Comparison of ENCODE assay signal across 9 cellular contexts in the genomic region with DNA sequence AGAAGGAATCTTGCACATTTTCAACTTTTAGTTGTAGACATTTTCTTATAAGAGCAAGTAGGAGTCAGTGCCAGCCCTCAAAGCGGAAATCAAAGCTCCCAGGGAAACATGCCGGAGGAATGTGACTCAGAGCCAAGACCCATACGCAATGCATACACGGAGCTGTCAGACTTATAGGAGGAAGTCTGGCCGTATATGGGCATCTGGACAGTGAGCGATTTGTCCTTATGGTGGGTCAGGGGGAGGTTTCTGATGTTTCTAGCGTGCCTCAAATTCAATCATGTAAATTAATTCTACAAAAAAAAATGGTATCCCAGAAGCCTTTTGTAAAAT. TPM values are rescaled to one million over a fixed set of nuclear protein-coding genes. Genes with fewer than 3 reads are reported as not detected.
A peak's percentile ranks its signal among the peaks of the same experiment; 100 is the strongest.
DNase-seq lines count a peak whose midpoint lies in the region; ATAC-seq, FAIRE-seq and TF ChIP-seq lines count a peak whose summit lies in the region.
"Had no signal": no experiment of that assay in that cellular context is flagged by ENCODE, and none has a peak within 500 bp of the region (broad histone marks: within the 10 kb centered on the region; RNA-seq: fewer than 3 reads in every experiment).

No MANE protein-coding gene starts in this region.

- TF ChIP-seq EP300 in H1 (IDR thresholded peaks at IDR 0.05; ENCODE audit: borderline replicate concordance in 1 of 2, low read depth in 2 of 2, low read length in 2 of 2): no peak

- no peak overlapping the region for H3K4ac ChIP-seq in H1 (replicated peaks; ENCODE audit: insufficient read length, low read depth, low read length)

- H2AK5ac ChIP-seq in H1 (ENCODE audit: low read depth, low read length): no peak overlapping the region

- H3K18ac ChIP-seq in H1 (ENCODE audit: extremely low read depth, low read length): peak overlapping the region; percentile 4; the same call in 1 of the 2 replicates

- no peaks in the 10 kb centered on the region for H3K9me3 ChIP-seq in H1 (ENCODE audit: insufficient read depth in 2 of 2, low read depth in 1 of 2, low read length in 1 of 2)
- H3K9me3 ChIP-seq in mucosa of rectum (ENCODE audit: control insufficient read depth in 2 of 2, low read length in 2 of 2): no peaks in the 10 kb centered on the region

- CTCF ChIA-PET in H1 (lab: Charles Lee; ENCODE audit: partially characterized antibody): interaction anchor here (0.6 to 3.2 kb wide), 5 partner anchors 31 to 325 kb away, joined by 3 to 20 read pairs (median 4); no protein-coding TSS in a partner anchor

- H3K27ac ChIP-seq in H1 (ENCODE audit: low read depth, low read length) (no peak overlapping the region), mucosa of rectum (ENCODE audit: low read depth in 2 of 2, low read length in 2 of 2) (peak overlapping the region; percentile 19 to 84), substantia nigra (ENCODE audit: low read depth, low read length, poor library complexity, severe bottlenecking) (no peak overlapping the region)

- H2BK15ac ChIP-seq in H1 (ENCODE audit: low read length): no peak overlapping the region

- H3K36me3 ChIP-seq in H1 (ENCODE audit: control insufficient read depth in 2 of 4, insufficient read depth in 4 of 4, low read length in 3 of 4) (peaks cover 0 to 7% (median 1%) of the 10 kb centered on the region in 4 experiments; a peak in 3 of 8 replicates), mucosa of rectum (ENCODE audit: control insufficient read depth in 2 of 2, insufficient read depth in 2 of 2, low read length in 2 of 2) (no peaks in the 10 kb centered on the region)

- POLR2A ChIA-PET in H1 (lab: Charles Lee; ENCODE audit: partially characterized antibody): interaction anchor here (0.7 to 0.8 kb wide), 5 partner anchors 13 to 312 kb away, joined by 3 to 5 read pairs (median 4); no protein-coding TSS in a partner anchor

- H3K4me1 ChIP-seq in H1 (replicated peaks in 1 of 4; ENCODE audit: control insufficient read depth in 3 of 4, insufficient read depth in 4 of 4, low read length in 3 of 4) (peaks cover 15 to 33% (median 22%) of the 10 kb centered on the region in 4 experiments), mucosa of rectum (ENCODE audit: control insufficient read depth in 2 of 2, insufficient read depth in 2 of 2, low read length in 2 of 2) (peaks cover 14 to 63% of the 10 kb centered on the region in 2 donors)

- H3K4me3 ChIP-seq in H1 (ENCODE audit: extremely low read depth in 1 of 4, insufficient read depth in 2 of 4, low read depth in 3 of 4, low read length in 4 of 4): no peak overlapping the region; a peak in 1 of 8 replicates
- peak overlapping the region; percentile 24 to 51 for H3K4me3 ChIP-seq in mucosa of rectum (ENCODE audit: low read length in 2 of 2)

- H3K23me2 ChIP-seq in H1 (ENCODE audit: low read depth, low read length): peaks cover 8% of the 10 kb centered on the region

- H2BK120ac ChIP-seq in H1 (replicated peaks; ENCODE audit: low read depth, low read length): no peak overlapping the region

- no peak overlapping the region for H4K8ac ChIP-seq in H1 (ENCODE audit: extremely low read depth, insufficient read depth, low read length)

- no peak overlapping the region for H3K9ac ChIP-seq in H1 (replicated peaks in 1 of 4; ENCODE audit: extremely low read depth in 1 of 4, low read depth in 3 of 4, low read length in 3 of 4)
- H3K9ac ChIP-seq in mucosa of rectum (ENCODE audit: low read depth in 1 of 2, low read length in 2 of 2): peak overlapping the region in 1 of 2 donors; percentile 14

- H2BK12ac ChIP-seq in H1 (ENCODE audit: low read depth, low read length): no peak overlapping the region; the same call in 1 of the 2 replicates

- H4K91ac ChIP-seq in H1 (replicated peaks; ENCODE audit: insufficient read length, low read length): no peak overlapping the region

- H4K20me1 ChIP-seq in H1 (replicated peaks in 1 of 2; ENCODE audit: control insufficient read depth in 1 of 2, insufficient read depth in 2 of 2, low read length in 2 of 2): peaks cover 6% of the 10 kb centered on the region in 2 experiments

- TF ChIP-seq RAD21 in H1 (IDR thresholded peaks at IDR 0.05 in 1 of 2, conservative IDR thresholded peaks at IDR 0.05 in 1 of 2; ENCODE audit: low read depth in 2 of 2, low read length in 2 of 2): no peak

- TF ChIP-seq CTCF in H1 (IDR thresholded peaks at IDR 0.05; ENCODE audit: control extremely low read depth in 1 of 3, insufficient read depth in 1 of 3, low read depth in 1 of 3, low read length in 3 of 3): no peak

- H3K79me2 ChIP-seq in H1 (ENCODE audit: control insufficient read depth in 1 of 2, insufficient read depth in 2 of 2, low read length in 2 of 2): peaks cover 0 to 17% of the 10 kb centered on the region in 2 experiments; a peak in 1 of 4 replicates

- no peak overlapping the region for H3K14ac ChIP-seq in H1 (ENCODE audit: insufficient read length)

- peak overlapping the region; percentile 64 for H4K5ac ChIP-seq in H1 (ENCODE audit: insufficient read length, low read depth, low read length)

- 83% methylated on average over 7 of the region's 7 CpGs; no CpG with 5 or more reads in 1 of the 2 experiments for WGBS in H1 (ENCODE audit: extremely low coverage in 1 of 2, insufficient coverage in 1 of 2, insufficient read length in 1 of 2, insufficient replicate concordance in 2 of 2, low coverage in 1 of 2, low lambda C conversion rate in 2 of 2, missing lambda C conversion rate in 1 of 2), 2 experiments

- no peak overlapping the region for H2BK20ac ChIP-seq in H1 (ENCODE audit: low read length)

- no peak overlapping the region for H3K23ac ChIP-seq in H1 (ENCODE audit: insufficient read length)

- H3K27me3 ChIP-seq in H1 (replicated peaks in 1 of 4; ENCODE audit: control insufficient read depth in 3 of 4, extremely low read depth in 1 of 4, insufficient read depth in 3 of 4, low read length in 3 of 4) (no peaks in the 10 kb centered on the region), mucosa of rectum (ENCODE audit: control insufficient read depth in 2 of 2, insufficient read depth in 2 of 2, low read length in 2 of 2) (no peaks in the 10 kb centered on the region)

- DNase-seq in 8988T (peak; percentile 67), MV-4-11 (lab: John Stamatoyannopoulos, UW) (peak; percentile 70), H1 (ENCODE audit: low read depth in 1 of 2, low spot score in 2 of 2) (no peak), substantia nigra (lab: John Stamatoyannopoulos, UW) (no peak), midbrain (lab: John Stamatoyannopoulos, UW) (no peak)
- no peak for DNase-seq in stimulated activated CD4-positive, alpha-beta T cell treated with anti-CD3 and anti-CD28 coated beads, Interleukin-2, amount 100 ng/mL, for 48 hours
- DNase-seq: NCI-H510A treated with DMSO at 0.1 percent for 48 hours had no signal

- no peak overlapping the region for H2AFZ ChIP-seq in H1 (ENCODE audit: low read length)

- no peak for FAIRE-seq in H1 (lab: Jason Lieb, UNC)

- no peaks in the 10 kb centered on the region; the same call in 1 of the 2 replicates for H3K79me1 ChIP-seq in H1 (ENCODE audit: low read depth, low read length)

- no peak overlapping the region for H3K56ac ChIP-seq in H1 (replicated peaks; ENCODE audit: insufficient read length, low read depth, low read length)

- TF ChIP-seq POLR2A in H1 (IDR thresholded peaks at IDR 0.05; ENCODE audit: control extremely low read depth in 1 of 2, low read depth in 2 of 2, low read length in 2 of 2): no peak

- no peak for ATAC-seq in GM21737 (IDR thresholded peaks at IDR 0.05; ENCODE audit: unreplicated experiment)

- no peak overlapping the region for H2BK5ac ChIP-seq in H1 (ENCODE audit: low read depth, low read length)

- peak overlapping the region in 1 of 2 experiments; percentile 6; a peak in 1 of 4 replicates for H3K4me2 ChIP-seq in H1 (ENCODE audit: insufficient read depth in 1 of 2, low read depth in 2 of 2, low read length in 2 of 2)

TF ChIP-seq in H1, 55 proteins besides CTCF, POLR2A, EP300 and RAD21:
- no peak for TF ChIP-seq SP2 (IDR thresholded peaks at IDR 0.05; ENCODE audit: low read length)
- TF ChIP-seq RFX5 (IDR thresholded peaks at IDR 0.05; ENCODE audit: borderline replicate concordance, low read depth, low read length): no peak
- no peak for TF ChIP-seq JUND (IDR thresholded peaks at IDR 0.05; ENCODE audit: low read length)
- no peak for TF ChIP-seq EZH2 (IDR thresholded peaks at IDR 0.05; ENCODE audit: low read depth, low read length, severe bottlenecking)
- TF ChIP-seq ASH2L (IDR thresholded peaks at IDR 0.05; ENCODE audit: low read length): no peak
- peak; percentile 42; the same call in 1 of the 2 replicates for TF ChIP-seq TEAD4 (IDR thresholded peaks at IDR 0.05; ENCODE audit: low read depth, low read length)
- TF ChIP-seq CREB1 (IDR thresholded peaks at IDR 0.05): no peak
- TF ChIP-seq TAF7 (optimal IDR thresholded peaks at IDR 0.05; ENCODE audit: borderline replicate concordance, low read depth, low read length): no peak
- TF ChIP-seq SRF (IDR thresholded peaks at IDR 0.05; ENCODE audit: low read depth, low read length): peak; percentile 69; the same call in 1 of the 2 replicates
- no peak for TF ChIP-seq TAF1 (IDR thresholded peaks at IDR 0.05; ENCODE audit: low read depth, low read length)
- no peak for TF ChIP-seq CEBPB (IDR thresholded peaks at IDR 0.05; ENCODE audit: low read depth, low read length)
- TF ChIP-seq CTBP2 (IDR thresholded peaks at IDR 0.05; ENCODE audit: borderline replicate concordance, insufficient read depth, insufficient read length, low read length): no peak

RNA-seq across cellular contexts. Expression of gene CCN2, which starts 3.6 kb away (rescaled TPM):
- total RNA-seq in H1 (2021; fragmentation: NEBNext Ultra II Directional; extraction: Animal tissue kit (Norgen Biotek cat#: 25700)): 105 and 107 TPM in 2 replicates
- 25.0 and 47.5 TPM in 2 replicates for polyA plus RNA-seq in H1 (2011; rRNA removed)
- 41.2 TPM for polyA plus RNA-seq in H1 (2011; cell fraction: cytosol; rRNA removed)
- 63.0 TPM for polyA plus RNA-seq in H1 (2011; cell fraction: nucleus; rRNA removed)
- polyA plus RNA-seq in H1 (2012, experiment 1 of 2): 45.9 to 78.2 TPM (median 57.8 TPM) in 4 replicates
- 40.3 TPM for polyA plus RNA-seq in H1 (2012, experiment 2 of 2)
- polyA plus RNA-seq in H1 (2013, experiment 1 of 2): 74.6 TPM
- polyA plus RNA-seq in H1 (2013, experiment 2 of 2): 92.4 TPM
- 15.8 and 28.5 TPM in 2 replicates for polyA minus RNA-seq in H1 (2011; rRNA and poly(A)+ RNA removed)
- 40.0 TPM for polyA minus RNA-seq in H1 (2011; cell fraction: cytosol; rRNA and poly(A)+ RNA removed)
- polyA minus RNA-seq in H1 (2011; cell fraction: nucleus; rRNA and poly(A)+ RNA removed): 69.8 TPM

Comparison
In these comparisons a context has a peak if more than half of its experiments do, and no peak if none do; other contexts are left out.
1. DNase-seq: peak in 8988T (single experiment) and MV-4-11 (single experiment); none in H1 (0 of 2), substantia nigra (0 of 49), midbrain (single experiment) and stimulated activated CD4-positive, alpha-beta T cell treated with anti-CD3 and anti-CD28 coated beads, Interleukin-2, amount 100 ng/mL, for 48 hours (0 of 2).
2. H3K27ac ChIP-seq: peak in mucosa of rectum (2 of 2); none in H1 (single experiment) and substantia nigra (single experiment).
3. H3K4me3 ChIP-seq: peak in mucosa of rectum (2 of 2); none in H1 (0 of 4).